Comparison of ENCODE assay signal across 33 cellular contexts in the genomic region with DNA sequence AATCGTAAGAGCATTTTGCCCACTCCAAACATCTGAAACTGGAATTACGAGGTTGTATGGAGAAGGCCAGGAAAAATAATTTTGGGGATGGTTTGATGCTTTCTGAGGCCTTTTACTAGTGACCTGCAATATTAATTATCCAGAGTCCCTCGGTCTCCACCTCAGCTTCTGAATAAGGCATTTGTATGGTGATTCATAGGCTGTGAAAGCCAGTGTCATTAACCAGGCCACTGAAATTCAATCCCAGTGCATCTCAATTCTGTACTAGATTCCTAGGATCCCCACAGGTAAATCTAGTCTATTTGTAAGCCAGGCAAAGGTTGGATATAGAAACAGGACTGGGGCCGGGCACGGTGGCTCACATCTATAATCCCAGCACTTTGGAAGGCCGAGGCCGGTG.
"Had no signal": no experiment of that assay in that cellular context is flagged by ENCODE, and none has a peak within 500 bp of the region (broad histone marks: within the 10 kb centered on the region; RNA-seq: fewer than 3 reads in every experiment).

No MANE protein-coding gene starts in this region.

- H3K27me3 ChIP-seq: cardiac muscle cell, colonic mucosa, MG63, Peyer's patch, SJSA1 had no signal

- H3K36me3 ChIP-seq: cardiac muscle cell, colonic mucosa, MG63, Peyer's patch, SJSA1 had no signal

- H3K4me3 Mint-ChIP-seq: activated CD8-positive, alpha-beta T cell treated with anti-CD3 and anti-CD28 coated beads for 36 hours; activated naive CD8-positive, alpha-beta T cell treated with anti-CD3 and anti-CD28 coated beads for 36 hours; activated T-cell treated with anti-CD3 and anti-CD28 coated beads, Interleukin-2, amount 50 U/mL, for 72 hours; activated T-helper 17 cell treated with anti-CD3 and anti-CD28 coated beads, Interleukin-2, amount 50 U/mL, for 72 hours; central memory CD8-positive, alpha-beta T cell; WTC11 had no signal

- H3K9me3 ChIP-seq: colonic mucosa, MG63, Peyer's patch, SJSA1 had no signal

- H3K27me3 Mint-ChIP-seq: activated CD8-positive, alpha-beta T cell treated with anti-CD3 and anti-CD28 coated beads for 36 hours; activated naive CD8-positive, alpha-beta T cell treated with anti-CD3 and anti-CD28 coated beads for 36 hours; activated T-helper 17 cell treated with anti-CD3 and anti-CD28 coated beads, Interleukin-2, amount 50 U/mL, for 72 hours; central memory CD8-positive, alpha-beta T cell had no signal

- H3K4me3 ChIP-seq: cardiac muscle cell, colonic mucosa, MG63, Peyer's patch, SJSA1 had no signal

- H3K4me1 ChIP-seq: colonic mucosa, Peyer's patch had no signal

- H3K4me1 Mint-ChIP-seq: activated naive CD8-positive, alpha-beta T cell treated with anti-CD3 and anti-CD28 coated beads for 36 hours; central memory CD8-positive, alpha-beta T cell had no signal

- H3K27ac Mint-ChIP-seq: activated CD8-positive, alpha-beta T cell treated with anti-CD3 and anti-CD28 coated beads for 36 hours; activated naive CD8-positive, alpha-beta T cell treated with anti-CD3 and anti-CD28 coated beads for 36 hours; activated T-cell treated with anti-CD3 and anti-CD28 coated beads, Interleukin-2, amount 50 U/mL, for 72 hours; activated T-helper 17 cell treated with anti-CD3 and anti-CD28 coated beads, Interleukin-2, amount 50 U/mL, for 72 hours; WTC11 had no signal

- H3K27ac ChIP-seq: cardiac muscle cell, colonic mucosa, Peyer's patch, SJSA1 had no signal

- H3K36me3 Mint-ChIP-seq: WTC11 had no signal

- ATAC-seq: activated CD4-positive, CD25-positive, alpha-beta regulatory T cell treated with anti-CD3 and anti-CD28 coated beads, Interleukin-2, amount 50 U/mL, for 24 hours; activated CD8-positive, alpha-beta T cell treated with anti-CD3 and anti-CD28 coated beads for 36 hours; activated T-cell treated with anti-CD3 and anti-CD28 coated beads, Interleukin-2, amount 50 U/mL, for 72 hours; activated T-helper 17 cell treated with anti-CD3 and anti-CD28 coated beads, Interleukin-2, amount 50 U/mL, for 72 hours; WTC11 had no signal

- H3K9me3 Mint-ChIP-seq: activated CD8-positive, alpha-beta T cell treated with anti-CD3 and anti-CD28 coated beads for 36 hours; activated naive CD8-positive, alpha-beta T cell treated with anti-CD3 and anti-CD28 coated beads for 36 hours; activated T-cell treated with anti-CD3 and anti-CD28 coated beads, Interleukin-2, amount 50 U/mL, for 72 hours; central memory CD8-positive, alpha-beta T cell had no signal

- DNase-seq: activated CD4-positive, alpha-beta T cell treated with anti-CD3 and anti-CD28 coated beads for 4 hours; activated CD8-positive, alpha-beta T cell treated with anti-CD3 and anti-CD28 coated beads for 36 hours; activated effector memory CD4-positive, alpha-beta T cell treated with anti-CD3 and anti-CD28 coated beads, Interleukin-2, amount 50 U/mL, for 16 hours; activated naive CD4-positive, alpha-beta T cell; activated naive CD4-positive, alpha-beta T cell treated with anti-CD3 and anti-CD28 coated beads, Interleukin-2, amount 50 U/mL, for 16 hours; activated naive CD8-positive, alpha-beta T cell treated with anti-CD3 and anti-CD28 coated beads for 36 hours; activated T-cell treated with anti-CD3 and anti-CD28 coated beads, Interleukin-2, amount 50 U/mL, for 1 hour; activated T-cell treated with anti-CD3 and anti-CD28 coated beads, Interleukin-2, amount 50 U/mL, for 72 hours; amniotic stem cell; aorta; colonic mucosa; Karpas-422; MG63; NCI-H1048; NCI-H1105 treated with DMSO at 0.1 percent for 48 hours; NCI-H1436; NCI-H1694; NCI-H1930; NCI-H2081 treated with DMSO at 0.1 percent for 48 hours; NCI-H345; NCI-H524 treated with DMSO at 0.1 percent for 48 hours; Peyer's patch; RPMI8226; SHP77 treated with DMSO at 0.1 percent for 48 hours; SW 1271; T-helper 1 cell; T-helper 2 cell had no signal
